In the genomic region with DNA sequence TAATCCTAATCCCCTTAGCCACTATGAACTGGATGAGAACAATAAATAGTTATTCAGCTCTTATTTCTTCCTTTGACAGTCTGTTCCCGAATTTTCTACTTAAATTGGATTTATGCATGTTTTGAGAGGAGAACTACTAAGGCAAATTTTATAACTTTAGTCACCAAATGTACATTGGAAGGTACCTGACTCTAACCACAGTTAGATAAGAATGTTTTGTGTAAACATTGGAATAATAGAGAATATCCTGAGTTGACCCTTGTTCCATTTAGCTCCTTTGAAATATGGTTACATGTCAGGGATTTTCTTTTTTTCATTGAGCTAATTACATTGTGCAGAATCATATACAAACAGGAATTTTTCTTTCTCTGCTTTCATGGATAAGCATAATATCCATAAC, we compare ENCODE assay signal across 35 cellular contexts.
"Had no signal": no experiment of that assay in that cellular context is flagged by ENCODE, and none has a peak within 500 bp of the region (broad histone marks: within the 10 kb centered on the region; RNA-seq: fewer than 3 reads in every experiment).

No MANE protein-coding gene starts in this region.

- H3K27me3 ChIP-seq: ascending aorta, cardiac muscle cell had no signal

- H3K4me1 Mint-ChIP-seq: activated B cell treated with CpG ODN at 0.5 μM for 24 hours; activated CD4-positive, alpha-beta T cell treated with anti-CD3 and anti-CD28 coated beads, Interleukin-2, amount 10 ng/mL, durations not matched to agents 24 days and 14 days; activated CD8-positive, alpha-beta memory T cell treated with anti-CD3 and anti-CD28 coated beads, Interleukin-2, amount 10 ng/mL, durations not matched to agents 7 days and 5 days; activated naive CD4-positive, alpha-beta T cell treated with anti-CD3 and anti-CD28 coated beads, Interleukin-2, amount 10 ng/mL, durations not matched to agents 7 days and 5 days; activated naive CD4-positive, alpha-beta T cell treated with anti-CD3 and anti-CD28 coated beads, Interleukin-2, amount 50 U/mL, for 24 hours; activated naive CD8-positive, alpha-beta T cell treated with anti-CD3 and anti-CD28 coated beads, Interleukin-2, amount 10 ng/mL, durations not matched to agents 7 days and 5 days; activated naive CD8-positive, alpha-beta T cell treated with anti-CD3 and anti-CD28 coated beads, Interleukin-2, amount 50 U/mL, for 24 hours; central memory CD8-positive, alpha-beta T cell had no signal

- H3K4me3 Mint-ChIP-seq: activated B cell treated with CpG ODN at 0.5 μM for 24 hours; activated CD4-positive, alpha-beta memory T cell treated with anti-CD3 and anti-CD28 coated beads for 36 hours; activated CD4-positive, alpha-beta T cell treated with anti-CD3 and anti-CD28 coated beads, Interleukin-2, amount 10 ng/mL, durations not matched to agents 24 days and 14 days; activated CD8-positive, alpha-beta memory T cell treated with anti-CD3 and anti-CD28 coated beads, Interleukin-2, amount 10 ng/mL, durations not matched to agents 7 days and 5 days; activated CD8-positive, alpha-beta T cell treated with anti-CD3 and anti-CD28 coated beads, Interleukin-2, amount 10 ng/mL, durations not matched to agents 7 days and 5 days; activated naive CD4-positive, alpha-beta T cell treated with anti-CD3 and anti-CD28 coated beads, Interleukin-2, amount 10 ng/mL, durations not matched to agents 7 days and 5 days; activated naive CD4-positive, alpha-beta T cell treated with anti-CD3 and anti-CD28 coated beads, Interleukin-2, amount 50 U/mL, for 24 hours; activated naive CD8-positive, alpha-beta T cell; activated naive CD8-positive, alpha-beta T cell treated with anti-CD3 and anti-CD28 coated beads, Interleukin-2, amount 10 ng/mL, durations not matched to agents 7 days and 5 days; activated naive CD8-positive, alpha-beta T cell treated with anti-CD3 and anti-CD28 coated beads, Interleukin-2, amount 50 U/mL, for 24 hours; activated T-cell treated with anti-CD3 and anti-CD28 coated beads, Interleukin-2, amount 50 U/mL, for 24 hours; brain; central memory CD8-positive, alpha-beta T cell; T-helper 1 cell treated with Interleukin-12 subunit alpha and Interleukin-12 subunit beta and Interleukin-4 antibody, amounts not matched to agents 30 μg/mL and 1 μg/mL, for 36 hours; T-helper 2 cell treated with Interferon-gamma antibody and Interleukin-4, amounts not matched to agents 5 μg/mL and 100 μg/mL, for 36 hours had no signal

- ATAC-seq: activated CD8-positive, alpha-beta memory T cell treated with anti-CD3 and anti-CD28 coated beads, Interleukin-2, amount 10 ng/mL, durations not matched to agents 7 days and 5 days; activated CD8-positive, alpha-beta T cell treated with anti-CD3 and anti-CD28 coated beads, Interleukin-2, amount 10 ng/mL, durations not matched to agents 7 days and 5 days; activated naive CD8-positive, alpha-beta T cell treated with anti-CD3 and anti-CD28 coated beads, Interleukin-2, amount 50 U/mL, for 24 hours had no signal

- H3K9me3 Mint-ChIP-seq: activated CD4-positive, alpha-beta memory T cell treated with anti-CD3 and anti-CD28 coated beads for 36 hours; activated CD4-positive, alpha-beta T cell treated with anti-CD3 and anti-CD28 coated beads, Interleukin-2, amount 10 ng/mL, durations not matched to agents 24 days and 14 days; activated naive CD4-positive, alpha-beta T cell treated with anti-CD3 and anti-CD28 coated beads, Interleukin-2, amount 10 ng/mL, durations not matched to agents 7 days and 5 days; activated naive CD4-positive, alpha-beta T cell treated with anti-CD3 and anti-CD28 coated beads, Interleukin-2, amount 50 U/mL, for 24 hours; activated naive CD8-positive, alpha-beta T cell treated with anti-CD3 and anti-CD28 coated beads, Interleukin-2, amount 10 ng/mL, durations not matched to agents 7 days and 5 days; activated naive CD8-positive, alpha-beta T cell treated with anti-CD3 and anti-CD28 coated beads, Interleukin-2, amount 50 U/mL, for 24 hours; activated T-helper 2 cell treated with anti-CD3 and anti-CD28 coated beads, Interferon-gamma antibody, Interleukin-2, Interleukin-4, amounts not matched to agents 10 μg/mL and 5 μg/mL and 100 μg/mL, durations not matched to agents 14 hours and 24 hours and 36 hours; central memory CD8-positive, alpha-beta T cell; T-helper 1 cell treated with Interleukin-12 subunit alpha and Interleukin-12 subunit beta and Interleukin-4 antibody, amounts not matched to agents 30 μg/mL and 1 μg/mL, for 36 hours; T-helper 2 cell treated with Interferon-gamma antibody and Interleukin-4, amounts not matched to agents 5 μg/mL and 100 μg/mL, for 36 hours had no signal

- H3K4me1 ChIP-seq: ascending aorta had no signal

- H3K36me3 ChIP-seq: ascending aorta, cardiac muscle cell had no signal

- H3K4me3 ChIP-seq: ascending aorta, cardiac muscle cell had no signal

- H3K27ac Mint-ChIP-seq: activated B cell treated with CpG ODN at 0.5 μM for 24 hours; activated CD4-positive, alpha-beta memory T cell treated with anti-CD3 and anti-CD28 coated beads for 36 hours; activated CD4-positive, alpha-beta T cell treated with anti-CD3 and anti-CD28 coated beads, Interleukin-2, amount 10 ng/mL, durations not matched to agents 24 days and 14 days; activated CD8-positive, alpha-beta memory T cell treated with anti-CD3 and anti-CD28 coated beads, Interleukin-2, amount 10 ng/mL, durations not matched to agents 7 days and 5 days; activated CD8-positive, alpha-beta T cell treated with anti-CD3 and anti-CD28 coated beads, Interleukin-2, amount 10 ng/mL, durations not matched to agents 7 days and 5 days; activated naive CD4-positive, alpha-beta T cell treated with anti-CD3 and anti-CD28 coated beads, Interleukin-2, amount 10 ng/mL, durations not matched to agents 7 days and 5 days; activated naive CD4-positive, alpha-beta T cell treated with anti-CD3 and anti-CD28 coated beads, Interleukin-2, amount 50 U/mL, for 24 hours; activated naive CD8-positive, alpha-beta T cell; activated naive CD8-positive, alpha-beta T cell treated with anti-CD3 and anti-CD28 coated beads, Interleukin-2, amount 10 ng/mL, durations not matched to agents 7 days and 5 days; activated naive CD8-positive, alpha-beta T cell treated with anti-CD3 and anti-CD28 coated beads, Interleukin-2, amount 50 U/mL, for 24 hours; activated T-cell treated with anti-CD3 and anti-CD28 coated beads, Interleukin-2, amount 50 U/mL, for 24 hours; activated T-helper 2 cell treated with anti-CD3 and anti-CD28 coated beads, Interferon-gamma antibody, Interleukin-2, Interleukin-4, amounts not matched to agents 10 μg/mL and 5 μg/mL and 100 μg/mL, durations not matched to agents 14 hours and 24 hours and 36 hours; brain; T-helper 1 cell treated with Interleukin-12 subunit alpha and Interleukin-12 subunit beta and Interleukin-4 antibody, amounts not matched to agents 30 μg/mL and 1 μg/mL, for 36 hours; T-helper 2 cell treated with Interferon-gamma antibody and Interleukin-4, amounts not matched to agents 5 μg/mL and 100 μg/mL, for 36 hours had no signal

- H3K9me3 ChIP-seq: ascending aorta had no signal

- H3K36me3 Mint-ChIP-seq: activated CD4-positive, alpha-beta memory T cell treated with anti-CD3 and anti-CD28 coated beads for 36 hours; activated CD8-positive, alpha-beta memory T cell treated with anti-CD3 and anti-CD28 coated beads, Interleukin-2, amount 10 ng/mL, durations not matched to agents 7 days and 5 days; activated naive CD4-positive, alpha-beta T cell treated with anti-CD3 and anti-CD28 coated beads, Interleukin-2, amount 10 ng/mL, durations not matched to agents 7 days and 5 days; activated naive CD4-positive, alpha-beta T cell treated with anti-CD3 and anti-CD28 coated beads, Interleukin-2, amount 50 U/mL, for 24 hours; activated naive CD8-positive, alpha-beta T cell; activated naive CD8-positive, alpha-beta T cell treated with anti-CD3 and anti-CD28 coated beads, Interleukin-2, amount 10 ng/mL, durations not matched to agents 7 days and 5 days; brain had no signal

- H3K27ac ChIP-seq: ascending aorta, cardiac muscle cell, VCaP had no signal

- H3K27me3 Mint-ChIP-seq: activated B cell treated with CpG ODN at 0.5 μM for 24 hours; activated CD4-positive, alpha-beta memory T cell treated with anti-CD3 and anti-CD28 coated beads for 36 hours; activated CD4-positive, alpha-beta T cell treated with anti-CD3 and anti-CD28 coated beads, Interleukin-2, amount 10 ng/mL, durations not matched to agents 24 days and 14 days; activated CD8-positive, alpha-beta memory T cell treated with anti-CD3 and anti-CD28 coated beads, Interleukin-2, amount 10 ng/mL, durations not matched to agents 7 days and 5 days; activated naive CD4-positive, alpha-beta T cell treated with anti-CD3 and anti-CD28 coated beads, Interleukin-2, amount 10 ng/mL, durations not matched to agents 7 days and 5 days; activated naive CD4-positive, alpha-beta T cell treated with anti-CD3 and anti-CD28 coated beads, Interleukin-2, amount 50 U/mL, for 24 hours; activated naive CD8-positive, alpha-beta T cell; activated naive CD8-positive, alpha-beta T cell treated with anti-CD3 and anti-CD28 coated beads, Interleukin-2, amount 10 ng/mL, durations not matched to agents 7 days and 5 days; activated naive CD8-positive, alpha-beta T cell treated with anti-CD3 and anti-CD28 coated beads, Interleukin-2, amount 50 U/mL, for 24 hours; activated T-cell treated with anti-CD3 and anti-CD28 coated beads, Interleukin-2, amount 50 U/mL, for 24 hours; central memory CD8-positive, alpha-beta T cell had no signal

- DNase-seq: activated B cell treated with CpG ODN at 0.5 μM for 24 hours; activated CD4-positive, alpha-beta memory T cell treated with anti-CD3 and anti-CD28 coated beads for 36 hours; activated CD4-positive, alpha-beta T cell treated with anti-CD3 and anti-CD28 coated beads for 4 hours; activated CD4-positive, alpha-beta T cell treated with anti-CD3 and anti-CD28 coated beads, Interleukin-2, amount 10 ng/mL, durations not matched to agents 24 days and 14 days; activated CD4-positive, alpha-beta T cell treated with anti-CD3 and anti-CD28 coated beads, Interleukin-2, amount 50 U/mL, for 1 hour; activated CD4-positive, alpha-beta T cell treated with anti-CD3 and anti-CD28 coated beads, Interleukin-2, amount 50 U/mL, for 4 hours; activated CD4-positive, CD25-positive, alpha-beta regulatory T cell treated with anti-CD3 and anti-CD28 coated beads, Interleukin-2, amount 50 U/mL, for 72 hours; activated CD8-positive, alpha-beta memory T cell treated with anti-CD3 and anti-CD28 coated beads for 24 hours; activated CD8-positive, alpha-beta memory T cell treated with anti-CD3 and anti-CD28 coated beads, Interleukin-2, amount 10 ng/mL, durations not matched to agents 7 days and 5 days; activated CD8-positive, alpha-beta memory T cell treated with anti-CD3 and anti-CD28 coated beads, Interleukin-2, amount 50 U/mL, for 48 hours; activated CD8-positive, alpha-beta T cell treated with anti-CD3 and anti-CD28 coated beads, Interleukin-2, amount 10 ng/mL, durations not matched to agents 7 days and 5 days; activated effector memory CD4-positive, alpha-beta T cell treated with Interleukin-2 at 50 U/mL for 16 hours; activated gamma-delta T cell; activated naive CD4-positive, alpha-beta T cell treated with anti-CD3 and anti-CD28 coated beads, Interleukin-2, amount 10 ng/mL, durations not matched to agents 7 days and 5 days; activated naive CD4-positive, alpha-beta T cell treated with Interleukin-2 at 50 U/mL for 16 hours; activated naive CD8-positive, alpha-beta T cell treated with anti-CD3 and anti-CD28 coated beads, Interleukin-2, amount 10 ng/mL, durations not matched to agents 7 days and 5 days; activated naive CD8-positive, alpha-beta T cell treated with anti-CD3 and anti-CD28 coated beads, Interleukin-2, amount 50 U/mL, for 24 hours; activated T-cell treated with anti-CD3 and anti-CD28 coated beads, Interleukin-2, amount 50 U/mL, for 24 hours; activated T-cell treated with anti-CD3 and anti-CD28 coated beads, Interleukin-2, amount 50 U/mL, for 48 hours; amygdala; anterior cingulate cortex; caudate nucleus; cerebellar nuclear complex; T-helper 2 cell; T-helper 9 cell had no signal
